ENCODE assay signal across 2 cellular contexts in genomic region chr21:36313446-36313845, GRCh38.
TF ChIP-seq lines count a peak whose summit lies in the region.

No MANE protein-coding gene starts in this region.

TF ChIP-seq in HEK293, 187 proteins besides CTCF, POLR2A, EP300 and RAD21:
- TF ChIP-seq ZNF280D (tag by site-specific recombination; IDR thresholded peaks at IDR 0.05) (0 out of 2 replicates have a peak, but pooled peaks have one; percentile 66), ZNF146 (tag by site-specific recombination; IDR thresholded peaks at IDR 0.05) (peak; percentile 99)

TF ChIP-seq in K562, 482 proteins besides CTCF, POLR2A, EP300 and RAD21:
- peak; percentile 97 for TF ChIP-seq ZNF146 (CRISPR knock-in tag; IDR thresholded peaks at IDR 0.05; ENCODE audit: unreplicated experiment)
- peak; percentile 35 to 41; a peak in 1 of 4 replicates for TF ChIP-seq KDM1A (IDR thresholded peaks at IDR 0.05)
- peak; percentile 86 for TF ChIP-seq BCOR (IDR thresholded peaks at IDR 0.05)
